ENCODE assay signal across 19 cellular contexts in genomic region chr14:29465095-29465494, GRCh38.
"Had no signal": no experiment of that assay in that cellular context is flagged by ENCODE, and none has a peak within 500 bp of the region (broad histone marks: within the 10 kb centered on the region; RNA-seq: fewer than 3 reads in every experiment).

No MANE protein-coding gene starts in this region.

- H3K27me3 ChIP-seq: brain microvascular endothelial cell, colonic mucosa, right lobe of liver, tibial nerve had no signal

- H3K9me3 ChIP-seq: colonic mucosa, lower lobe of right lung, right lobe of liver, tibial nerve had no signal

- H2AFZ ChIP-seq: parathyroid adenoma had no signal

- H3K36me3 ChIP-seq: brain microvascular endothelial cell, colonic mucosa, lower lobe of right lung, right lobe of liver, tibial nerve had no signal

- H3K79me2 ChIP-seq: parathyroid adenoma had no signal

- H3K4me3 ChIP-seq: colonic mucosa, lower lobe of right lung, right lobe of liver, tibial nerve had no signal

- H3K27ac ChIP-seq: brain microvascular endothelial cell, colonic mucosa, lower lobe of right lung, parathyroid adenoma, right lobe of liver, tibial nerve had no signal

- DNase-seq: activated CD4-positive, alpha-beta T cell treated with anti-CD3 and anti-CD28 coated beads, Interleukin-2, amount 10 ng/mL, durations not matched to agents 7 days and 5 days; activated CD8-positive, alpha-beta T cell treated with anti-CD3 and anti-CD28 coated beads, Interleukin-2, amount 10 ng/mL, durations not matched to agents 7 days and 5 days; activated naive CD4-positive, alpha-beta T cell treated with Interleukin-2 at 50 U/mL for 16 hours; activated naive CD8-positive, alpha-beta T cell treated with anti-CD3 and anti-CD28 coated beads, Interleukin-2, amount 10 ng/mL, durations not matched to agents 7 days and 5 days; activated T-cell treated with anti-CD3 and anti-CD28 coated beads, Interleukin-2, amount 50 U/mL, for 24 hours; brain microvascular endothelial cell; central memory CD4-positive, alpha-beta T cell; colonic mucosa; left cardiac atrium; lower lobe of right lung; natural killer cell; right lobe of liver; small intestine; stimulated activated CD4-positive, alpha-beta T cell treated with anti-CD3 and anti-CD28 coated beads, Interleukin-15, amount 100 ng/mL, for 24 hours; stimulated activated CD4-positive, alpha-beta T cell treated with anti-CD3 and anti-CD28 coated beads, Interleukin-2, amount 100 ng/mL, for 48 hours had no signal

- ATAC-seq: activated CD4-positive, CD25-positive, alpha-beta regulatory T cell treated with anti-CD3 and anti-CD28 coated beads, Interleukin-2, amount 50 U/mL, for 24 hours; activated CD8-positive, alpha-beta T cell treated with anti-CD3 and anti-CD28 coated beads, Interleukin-2, amount 10 ng/mL, durations not matched to agents 7 days and 5 days; esophagus mucosa; left cardiac atrium; lower lobe of right lung; natural killer cell; right lobe of liver had no signal

- H3K4me1 ChIP-seq: colonic mucosa, lower lobe of right lung, parathyroid adenoma, right lobe of liver, tibial nerve had no signal
